22 cellular contexts compared by ENCODE assay signal in genomic region chr9:134346840-134347239, GRCh38.
"Had no signal": no experiment of that assay in that cellular context is flagged by ENCODE, and none has a peak within 500 bp of the region (broad histone marks: within the 10 kb centered on the region; RNA-seq: fewer than 3 reads in every experiment).

No MANE protein-coding gene starts in this region.

- H3K4me3 Mint-ChIP-seq: activated CD4-positive, alpha-beta memory T cell treated with anti-CD3 and anti-CD28 coated beads for 36 hours; activated CD4-positive, alpha-beta T cell treated with anti-CD3 and anti-CD28 coated beads, Interleukin-2, amount 10 ng/mL, durations not matched to agents 7 days and 5 days; activated naive CD4-positive, alpha-beta T cell treated with anti-CD3 and anti-CD28 coated beads for 36 hours; activated naive CD8-positive, alpha-beta T cell; activated T-cell treated with anti-CD3 and anti-CD28 coated beads, Interleukin-2, amount 50 U/mL, for 4 hours; activated T-helper 17 cell treated with anti-CD3 and anti-CD28 coated beads, Interleukin-2, amount 50 U/mL, for 72 hours; brain; T-helper 17 cell had no signal

- H3K4me1 Mint-ChIP-seq: activated T-helper 17 cell treated with anti-CD3 and anti-CD28 coated beads, Interleukin-2, amount 50 U/mL, for 72 hours had no signal

- ATAC-seq: activated T-cell treated with anti-CD3 and anti-CD28 coated beads, Interleukin-2, amount 50 U/mL, for 4 hours; activated T-helper 17 cell treated with anti-CD3 and anti-CD28 coated beads, Interleukin-2, amount 50 U/mL, for 72 hours; K562; PC-3; T-helper 17 cell had no signal

- DNase-seq: activated CD4-positive, alpha-beta memory T cell treated with anti-CD3 and anti-CD28 coated beads for 36 hours; activated CD4-positive, alpha-beta T cell treated with anti-CD3 and anti-CD28 coated beads, Interleukin-2, amount 10 ng/mL, durations not matched to agents 7 days and 5 days; activated CD4-positive, CD25-positive, alpha-beta regulatory T cell; activated CD8-positive, alpha-beta memory T cell treated with anti-CD3 and anti-CD28 coated beads for 24 hours; activated gamma-delta T cell; activated naive CD4-positive, alpha-beta T cell treated with anti-CD3 and anti-CD28 coated beads for 36 hours; activated T-cell treated with anti-CD3 and anti-CD28 coated beads, Interleukin-2, amount 50 U/mL, for 4 hours; amygdala; Karpas-422; MM.1S; NCI-H1105 treated with DMSO at 0.1 percent for 48 hours; NCI-H1436 treated with DMSO at 0.1 percent for 48 hours; NCI-H187; NCI-H2081; PC-3; SIG-M5; T-helper 17 cell; T-helper 9 cell had no signal

- H3K9me3 Mint-ChIP-seq: activated CD4-positive, alpha-beta memory T cell treated with anti-CD3 and anti-CD28 coated beads for 36 hours; activated CD4-positive, alpha-beta T cell treated with anti-CD3 and anti-CD28 coated beads, Interleukin-2, amount 10 ng/mL, durations not matched to agents 7 days and 5 days; activated naive CD4-positive, alpha-beta T cell treated with anti-CD3 and anti-CD28 coated beads for 36 hours; activated T-cell treated with anti-CD3 and anti-CD28 coated beads, Interleukin-2, amount 50 U/mL, for 4 hours; activated T-helper 17 cell treated with anti-CD3 and anti-CD28 coated beads, Interleukin-2, amount 50 U/mL, for 72 hours; brain had no signal

- H3K27me3 Mint-ChIP-seq: activated CD4-positive, alpha-beta memory T cell treated with anti-CD3 and anti-CD28 coated beads for 36 hours; activated CD4-positive, alpha-beta T cell treated with anti-CD3 and anti-CD28 coated beads, Interleukin-2, amount 10 ng/mL, durations not matched to agents 7 days and 5 days; activated naive CD8-positive, alpha-beta T cell; activated T-helper 17 cell treated with anti-CD3 and anti-CD28 coated beads, Interleukin-2, amount 50 U/mL, for 72 hours; T-helper 17 cell had no signal

- H3K36me3 Mint-ChIP-seq: activated CD4-positive, alpha-beta memory T cell treated with anti-CD3 and anti-CD28 coated beads for 36 hours; activated naive CD8-positive, alpha-beta T cell; brain had no signal

- H3K4me3 ChIP-seq: K562 had no signal

- H3K27ac Mint-ChIP-seq: activated CD4-positive, alpha-beta memory T cell treated with anti-CD3 and anti-CD28 coated beads for 36 hours; activated CD4-positive, alpha-beta T cell treated with anti-CD3 and anti-CD28 coated beads, Interleukin-2, amount 10 ng/mL, durations not matched to agents 7 days and 5 days; activated naive CD4-positive, alpha-beta T cell treated with anti-CD3 and anti-CD28 coated beads for 36 hours; activated naive CD8-positive, alpha-beta T cell; activated T-helper 17 cell treated with anti-CD3 and anti-CD28 coated beads, Interleukin-2, amount 50 U/mL, for 72 hours; T-helper 17 cell had no signal
